8 cellular contexts compared by ENCODE assay signal in genomic region chr11:123194308-123195181, GRCh38. TPM values are rescaled to one million over a fixed set of nuclear protein-coding genes. Genes with fewer than 3 reads are reported as not detected.
DNase-seq lines count a peak whose midpoint lies in the region; ATAC-seq and TF ChIP-seq lines count a peak whose summit lies in the region.

No MANE protein-coding gene starts in this region.

- H3K27me3 Mint-ChIP-seq in GM23338 (ENCODE audit: insufficient read depth, low read depth, poor library complexity) (peaks cover 22% of the 10 kb centered on the region), glutamatergic neuron (ENCODE audit: unreplicated experiment) (peaks cover 13% of the 10 kb centered on the region)

- H3K4me3 Mint-ChIP-seq in GM23338 (peak overlapping the region; percentile 83), glutamatergic neuron (ENCODE audit: unreplicated experiment) (peak overlapping the region; percentile 89)

- peak; percentile 38 for ATAC-seq in GM23338
- no peak for ATAC-seq in HG03097 (IDR thresholded peaks at IDR 0.05; ENCODE audit: low FRiP score, unreplicated experiment)
- ATAC-seq in HG03175 (IDR thresholded peaks at IDR 0.05; ENCODE audit: unreplicated experiment) = no peak

- H3K36me3 ChIP-seq in GM23338 (ENCODE audit: insufficient read depth) (no peaks in the 10 kb centered on the region), SJSA1 (peaks cover 6% of the 10 kb centered on the region; the same call in 1 of the 2 replicates), rectal smooth muscle tissue (ENCODE audit: control insufficient read depth, insufficient read depth, low read length) (no peaks in the 10 kb centered on the region)

- no peaks in the 10 kb centered on the region for H4K20me1 ChIP-seq in GM23338 (replicated peaks; ENCODE audit: insufficient read depth)

- no peaks in the 10 kb centered on the region for H3K9me3 Mint-ChIP-seq in GM23338
- peaks cover 12% of the 10 kb centered on the region for H3K9me3 Mint-ChIP-seq in glutamatergic neuron (ENCODE audit: unreplicated experiment)

- H3K4me3 ChIP-seq in GM23338 (peak overlapping the region; percentile 82), SJSA1 (peak overlapping the region; percentile 62), rectal smooth muscle tissue (ENCODE audit: low read length) (peak overlapping the region; percentile 65)

- peak overlapping the region; percentile 46 for H3K27ac Mint-ChIP-seq in GM23338
- peak overlapping the region; percentile 64 for H3K27ac Mint-ChIP-seq in glutamatergic neuron (ENCODE audit: unreplicated experiment)

- peak; percentile 77 for DNase-seq in GM23338 (ENCODE audit: low spot score)
- DNase-seq in SJSA1 (ENCODE audit: low read depth in 1 of 2, low spot score in 2 of 2) = peak; percentile 45 to 50
- peak; percentile 51 for DNase-seq in glutamatergic neuron
- DNase-seq in stimulated activated naive CD4-positive, alpha-beta T cell (lab: John Stamatoyannopoulos, UW) = no peak
- no peak for DNase-seq in NCI-H2171 treated with DMSO at 0.1 percent for 48 hours (lab: John Stamatoyannopoulos, UW)

- no peak for TF ChIP-seq CTCF in GM23338 (conservative IDR thresholded peaks at IDR 0.05; ENCODE audit: low read depth in 2 of 2)
- no peak for TF ChIP-seq CTCF in glutamatergic neuron (IDR thresholded peaks at IDR 0.05; ENCODE audit: partially characterized antibody, unreplicated experiment)

- H2AFZ ChIP-seq in GM23338 = peak overlapping the region; percentile 88

- H3K4me1 Mint-ChIP-seq in GM23338 (peaks cover 47% of the 10 kb centered on the region), glutamatergic neuron (ENCODE audit: low read depth, unreplicated experiment) (peaks cover 27% of the 10 kb centered on the region)

- H3F3A ChIP-seq in GM23338 (replicated peaks; ENCODE audit: low read depth) = no peaks in the 10 kb centered on the region

- no peak overlapping the region for H3K9ac ChIP-seq in rectal smooth muscle tissue (ENCODE audit: low read length)

- no peaks in the 10 kb centered on the region for H3K9me2 ChIP-seq in GM23338 (ENCODE audit: insufficient read depth)

- peak overlapping the region; percentile 90 for H3K4me2 ChIP-seq in GM23338

- H3K27ac ChIP-seq in GM23338 (ENCODE audit: low read depth) = peak overlapping the region; percentile 77
- peak overlapping the region; percentile 61 for H3K27ac ChIP-seq in SJSA1
- peak overlapping the region; percentile 96 for H3K27ac ChIP-seq in rectal smooth muscle tissue (ENCODE audit: low read depth, low read length)

- H3K36me3 Mint-ChIP-seq in GM23338 (ENCODE audit: low read depth) = peaks cover 5% of the 10 kb centered on the region
- H3K36me3 Mint-ChIP-seq in glutamatergic neuron (ENCODE audit: unreplicated experiment) = no peaks in the 10 kb centered on the region

- H3K27me3 ChIP-seq in GM23338 (ENCODE audit: insufficient read depth) (peaks cover 19% of the 10 kb centered on the region), SJSA1 (replicated peaks) (no peaks in the 10 kb centered on the region), rectal smooth muscle tissue (ENCODE audit: control insufficient read depth, insufficient read depth, low read length) (peaks cover 5% of the 10 kb centered on the region)

- peaks cover 41% of the 10 kb centered on the region for H3K79me2 ChIP-seq in GM23338 (replicated peaks; ENCODE audit: insufficient read depth)

- no peaks in the 10 kb centered on the region for H3K9me3 ChIP-seq in SJSA1 (replicated peaks)

- peaks cover 55% of the 10 kb centered on the region for H3K4me1 ChIP-seq in GM23338 (ENCODE audit: insufficient read depth)
- H3K4me1 ChIP-seq in SJSA1 (replicated peaks) = peaks cover 24% of the 10 kb centered on the region
- peaks cover 19% of the 10 kb centered on the region for H3K4me1 ChIP-seq in rectal smooth muscle tissue (ENCODE audit: control insufficient read depth, insufficient read depth, low read length)

TF ChIP-seq in GM23338, 12 proteins besides CTCF, POLR2A, EP300 and RAD21:
- TF ChIP-seq REST (IDR thresholded peaks at IDR 0.05; ENCODE audit: unreplicated experiment) (peak; percentile 7), ZNF462 (CRISPR knock-in tag; IDR thresholded peaks at IDR 0.05) (no peak), POLR2AphosphoS5 (IDR thresholded peaks at IDR 0.05; ENCODE audit: low read depth) (peak; percentile 37)

RNA-seq across cellular contexts. Expression of gene CLMP, which starts 0.5 kb away (rescaled TPM):
- total RNA-seq in GM23338 (2014; rRNA removed; shearing (Covaris generic)) = 18.4 and 22.2 TPM in 2 replicates
- 7.1 and 8.4 TPM in 2 replicates for polyA plus RNA-seq in GM23338 (2016; fragmentation: Nextera tagmentation; extraction: Ambion mirVana)
- 21.6 and 39.6 TPM in 2 replicates for total RNA-seq in SJSA1 (2014; rRNA removed; shearing (Covaris generic))
- total RNA-seq in glutamatergic neuron (ENCODE audit: unreplicated experiment) = 24.2 TPM

Comparison
In these comparisons a context has a peak if more than half of its experiments do, and no peak if none do; other contexts are left out.
1. DNase-seq: peak in GM23338 (single experiment), SJSA1 (2 of 2) and glutamatergic neuron (single experiment); none in stimulated activated naive CD4-positive, alpha-beta T cell (0 of 6) and NCI-H2171 treated with DMSO at 0.1 percent for 48 hours (single experiment).
2. Peak in every context shown above with its lines, with median percentiles within 50 percentile points of each other: H3K27ac ChIP-seq and H3K4me3 ChIP-seq.